ENCODE assay signal across 29 cellular contexts in the genomic region with DNA sequence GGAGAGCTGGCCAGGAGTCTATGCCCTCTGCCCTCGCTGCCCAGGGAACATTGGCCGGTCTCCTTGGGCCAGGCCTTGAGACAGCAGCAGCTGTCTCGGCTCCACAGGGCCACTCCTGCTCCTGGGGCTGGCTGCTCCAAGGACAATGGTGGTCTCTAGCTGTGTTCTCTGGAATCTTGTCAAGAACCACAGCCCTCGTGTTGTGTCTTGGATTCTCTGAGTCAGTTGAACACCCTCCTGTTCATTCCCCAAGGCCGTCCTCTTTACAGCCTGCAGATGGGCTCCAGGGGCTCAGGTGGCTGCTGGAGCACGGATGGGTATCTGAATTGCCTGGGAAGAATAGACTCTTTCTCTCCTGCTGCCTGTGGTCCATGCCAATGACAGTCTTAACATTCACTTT.
"Had no signal": no experiment of that assay in that cellular context is flagged by ENCODE, and none has a peak within 500 bp of the region (broad histone marks: within the 10 kb centered on the region; RNA-seq: fewer than 3 reads in every experiment).

No MANE protein-coding gene starts in this region.

- H3K4me3 ChIP-seq: ascending aorta, breast epithelium, cardiac muscle cell, colonic mucosa, gastrocnemius medialis had no signal

- H3K4me1 ChIP-seq: ascending aorta, breast epithelium, colonic mucosa, foreskin keratinocyte, gastrocnemius medialis had no signal

- H3K9me3 Mint-ChIP-seq: activated CD4-positive, alpha-beta T cell treated with anti-CD3 and anti-CD28 coated beads, Interleukin-2, amount 10 ng/mL, durations not matched to agents 7 days and 5 days; activated naive CD4-positive, alpha-beta T cell treated with anti-CD3 and anti-CD28 coated beads, Interleukin-2, amount 50 U/mL, for 72 hours; activated naive CD8-positive, alpha-beta T cell treated with anti-CD3 and anti-CD28 coated beads, Interleukin-2, amount 10 ng/mL, durations not matched to agents 7 days and 5 days; activated T-cell treated with anti-CD3 and anti-CD28 coated beads, Interleukin-2, amount 50 U/mL, for 24 hours had no signal

- H3K4me1 Mint-ChIP-seq: activated CD4-positive, alpha-beta memory T cell treated with anti-CD3 and anti-CD28 coated beads, Interleukin-2, amount 10 ng/mL, durations not matched to agents 7 days and 5 days; activated CD4-positive, alpha-beta T cell treated with anti-CD3 and anti-CD28 coated beads, Interleukin-2, amount 10 ng/mL, durations not matched to agents 7 days and 5 days; activated naive CD4-positive, alpha-beta T cell treated with anti-CD3 and anti-CD28 coated beads, Interleukin-2, amount 10 ng/mL, durations not matched to agents 7 days and 5 days; activated naive CD8-positive, alpha-beta T cell treated with anti-CD3 and anti-CD28 coated beads, Interleukin-2, amount 10 ng/mL, durations not matched to agents 7 days and 5 days; brain; T-cell; WTC11 had no signal

- DNase-seq: activated CD4-positive, alpha-beta memory T cell treated with anti-CD3 and anti-CD28 coated beads, Interleukin-2, amount 10 ng/mL, durations not matched to agents 7 days and 5 days; activated CD4-positive, alpha-beta T cell treated with anti-CD3 and anti-CD28 coated beads for 1 hour; activated CD4-positive, alpha-beta T cell treated with anti-CD3 and anti-CD28 coated beads for 4 hours; activated CD4-positive, alpha-beta T cell treated with anti-CD3 and anti-CD28 coated beads, Interleukin-2, amount 10 ng/mL, durations not matched to agents 7 days and 5 days; activated CD4-positive, alpha-beta T cell treated with anti-CD3 and anti-CD28 coated beads, Interleukin-2, amount 50 U/mL, for 4 hours; activated CD8-positive, alpha-beta memory T cell treated with anti-CD3 and anti-CD28 coated beads, Interleukin-2, amount 50 U/mL, for 48 hours; activated gamma-delta T cell; activated naive CD4-positive, alpha-beta T cell; activated naive CD4-positive, alpha-beta T cell treated with anti-CD3 and anti-CD28 coated beads, Interleukin-2, amount 10 ng/mL, durations not matched to agents 7 days and 5 days; activated naive CD8-positive, alpha-beta T cell treated with anti-CD3 and anti-CD28 coated beads, Interleukin-2, amount 10 ng/mL, durations not matched to agents 7 days and 5 days; activated T-cell treated with anti-CD3 and anti-CD28 coated beads for 4 hours; activated T-cell treated with anti-CD3 and anti-CD28 coated beads, Interleukin-2, amount 50 U/mL, for 24 hours; activated T-cell treated with anti-CD3 and anti-CD28 coated beads, Interleukin-2, amount 50 U/mL, for 72 hours; central memory CD4-positive, alpha-beta T cell; cerebellar nuclear complex; colonic mucosa; effector CD8-positive, alpha-beta T cell; foreskin keratinocyte; gastrocnemius medialis; T-cell; T1000 had no signal

- H3K27me3 ChIP-seq: ascending aorta, cardiac muscle cell, colonic mucosa, foreskin keratinocyte, gastrocnemius medialis had no signal

- H3K4me3 Mint-ChIP-seq: activated CD4-positive, alpha-beta memory T cell treated with anti-CD3 and anti-CD28 coated beads, Interleukin-2, amount 10 ng/mL, durations not matched to agents 7 days and 5 days; activated CD4-positive, alpha-beta T cell treated with anti-CD3 and anti-CD28 coated beads, Interleukin-2, amount 10 ng/mL, durations not matched to agents 7 days and 5 days; activated naive CD4-positive, alpha-beta T cell treated with anti-CD3 and anti-CD28 coated beads, Interleukin-2, amount 10 ng/mL, durations not matched to agents 7 days and 5 days; activated naive CD8-positive, alpha-beta T cell treated with anti-CD3 and anti-CD28 coated beads, Interleukin-2, amount 10 ng/mL, durations not matched to agents 7 days and 5 days; activated T-cell treated with anti-CD3 and anti-CD28 coated beads, Interleukin-2, amount 50 U/mL, for 24 hours; activated T-cell treated with anti-CD3 and anti-CD28 coated beads, Interleukin-2, amount 50 U/mL, for 72 hours; brain; T-cell; T-helper 1 cell treated with Interleukin-12 subunit alpha and Interleukin-12 subunit beta and Interleukin-4 antibody, amounts not matched to agents 30 μg/mL and 1 μg/mL, for 36 hours; WTC11 had no signal

- H3K36me3 ChIP-seq: ascending aorta, breast epithelium, cardiac muscle cell, colonic mucosa, gastrocnemius medialis had no signal

- H3K36me3 Mint-ChIP-seq: activated naive CD4-positive, alpha-beta T cell treated with anti-CD3 and anti-CD28 coated beads, Interleukin-2, amount 10 ng/mL, durations not matched to agents 7 days and 5 days; activated naive CD8-positive, alpha-beta T cell treated with anti-CD3 and anti-CD28 coated beads, Interleukin-2, amount 10 ng/mL, durations not matched to agents 7 days and 5 days; brain; T-cell had no signal

- H3K9me3 ChIP-seq: ascending aorta, breast epithelium, colonic mucosa, gastrocnemius medialis had no signal

- H3K27ac Mint-ChIP-seq: activated CD4-positive, alpha-beta memory T cell treated with anti-CD3 and anti-CD28 coated beads, Interleukin-2, amount 10 ng/mL, durations not matched to agents 7 days and 5 days; activated CD4-positive, alpha-beta T cell treated with anti-CD3 and anti-CD28 coated beads, Interleukin-2, amount 10 ng/mL, durations not matched to agents 7 days and 5 days; activated naive CD4-positive, alpha-beta T cell treated with anti-CD3 and anti-CD28 coated beads, Interleukin-2, amount 10 ng/mL, durations not matched to agents 7 days and 5 days; activated naive CD4-positive, alpha-beta T cell treated with anti-CD3 and anti-CD28 coated beads, Interleukin-2, amount 50 U/mL, for 72 hours; activated naive CD8-positive, alpha-beta T cell treated with anti-CD3 and anti-CD28 coated beads, Interleukin-2, amount 10 ng/mL, durations not matched to agents 7 days and 5 days; activated T-cell treated with anti-CD3 and anti-CD28 coated beads, Interleukin-2, amount 50 U/mL, for 24 hours; activated T-cell treated with anti-CD3 and anti-CD28 coated beads, Interleukin-2, amount 50 U/mL, for 72 hours; T-cell; T-helper 1 cell treated with Interleukin-12 subunit alpha and Interleukin-12 subunit beta and Interleukin-4 antibody, amounts not matched to agents 30 μg/mL and 1 μg/mL, for 36 hours; WTC11 had no signal

- ATAC-seq: activated naive CD4-positive, alpha-beta T cell treated with anti-CD3 and anti-CD28 coated beads, Interleukin-2, amount 50 U/mL, for 72 hours; activated T-cell treated with anti-CD3 and anti-CD28 coated beads, Interleukin-2, amount 50 U/mL, for 72 hours; esophagus mucosa; foreskin keratinocyte; gastrocnemius medialis; T-cell; WTC11 had no signal

- H3K27ac ChIP-seq: ascending aorta, breast epithelium, cardiac muscle cell, colonic mucosa, foreskin keratinocyte, gastrocnemius medialis had no signal
